ENCODE assay signal across 15 cellular contexts in the genomic region with DNA sequence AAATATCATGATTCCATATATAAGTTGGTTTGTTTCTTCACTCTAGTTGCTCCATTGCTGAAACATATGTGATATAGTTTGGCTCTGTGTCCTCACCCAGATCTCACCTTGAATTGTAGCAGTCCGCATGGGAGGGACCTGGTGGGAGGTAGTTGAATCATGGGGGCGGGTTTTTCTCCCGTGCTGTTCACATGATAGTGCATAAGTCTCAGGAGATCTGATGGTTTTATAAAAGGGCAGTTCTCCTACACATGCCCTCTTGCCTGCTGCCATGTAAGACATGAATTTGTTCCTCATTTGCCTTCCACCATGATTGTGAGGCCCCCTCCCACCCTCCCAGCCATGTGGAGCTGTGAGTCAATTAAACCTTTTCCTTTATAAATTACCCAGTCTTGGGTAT.
DNase-seq lines count a peak whose midpoint lies in the region; ATAC-seq and TF ChIP-seq lines count a peak whose summit lies in the region.
"Had no signal": no experiment of that assay in that cellular context is flagged by ENCODE, and none has a peak within 500 bp of the region (broad histone marks: within the 10 kb centered on the region; RNA-seq: fewer than 3 reads in every experiment).

No MANE protein-coding gene starts in this region.

- no peak overlapping the region for H3K4me3 ChIP-seq in HCT116 (replicated peaks in 1 of 2; ENCODE audit: low read depth in 1 of 2, low read length in 2 of 2)
- no peak overlapping the region for H3K4me3 ChIP-seq in endodermal cell (ENCODE audit: low read length)
- H3K4me3 ChIP-seq: BLaER1 treated with 17β-estradiol and CSF1 and Interleukin-3, amounts not matched to agents 10 nM and 100 nM had no signal

- ATAC-seq in HCT116 (peak; percentile 54), GM21717 (IDR thresholded peaks at IDR 0.05; ENCODE audit: unreplicated experiment) (no peak), HG03442 (IDR thresholded peaks at IDR 0.05; ENCODE audit: unreplicated experiment) (no peak)
- ATAC-seq: CD8-positive, alpha-beta T cell had no signal

- no peaks in the 10 kb centered on the region for H3K9me2 ChIP-seq in HCT116 (ENCODE audit: insufficient read depth)

- no peaks in the 10 kb centered on the region for H3K36me3 Mint-ChIP-seq in endodermal cell (ENCODE audit: low read depth)
- H3K36me3 Mint-ChIP-seq: CD8-positive, alpha-beta T cell had no signal

- H2AFZ ChIP-seq in HCT116 (ENCODE audit: low read depth, low read length, poor library complexity, severe bottlenecking), result peak overlapping the region; percentile 15

- H3K79me2 ChIP-seq in HCT116 (ENCODE audit: insufficient read depth, low read length), result no peaks in the 10 kb centered on the region

- H3K4me1 ChIP-seq in HCT116 (ENCODE audit: control insufficient read depth in 1 of 2, insufficient read depth in 2 of 2, low read length in 2 of 2) (peaks cover 0 to 6% of the 10 kb centered on the region in 2 experiments; a peak in 1 of 4 replicates), endodermal cell (ENCODE audit: control insufficient read depth, insufficient read depth, low read length) (peaks cover 5% of the 10 kb centered on the region)
- H3K4me1 ChIP-seq: BLaER1 treated with 17β-estradiol and CSF1 and Interleukin-3, amounts not matched to agents 10 nM and 100 nM; Caco-2 had no signal

- H3K9ac ChIP-seq in HCT116 (ENCODE audit: low read length) (no peak overlapping the region), endodermal cell (ENCODE audit: extremely low read depth, low read length, poor library complexity, severe bottlenecking) (no peak overlapping the region)
- H3K9ac ChIP-seq: BLaER1 treated with 17β-estradiol and CSF1 and Interleukin-3, amounts not matched to agents 10 nM and 100 nM had no signal

- H3K27me3 ChIP-seq in HCT116 (ENCODE audit: insufficient read depth, low read length) (no peaks in the 10 kb centered on the region), endodermal cell (ENCODE audit: control insufficient read depth, insufficient read depth, low read length, poor library complexity, severe bottlenecking) (no peaks in the 10 kb centered on the region)
- H3K27me3 ChIP-seq: BLaER1 treated with 17β-estradiol and CSF1 and Interleukin-3, amounts not matched to agents 10 nM and 100 nM had no signal

- intact Hi-C loops in HCT116 (cut with micrococcal nuclease), result loop anchor here (1.0 to 10.0 kb wide), 5 partner anchors 318 to 1460 kb away; no protein-coding TSS in a partner anchor

- H3K27me3 Mint-ChIP-seq in endodermal cell (ENCODE audit: insufficient read depth), result peaks cover 1% of the 10 kb centered on the region
- H3K27me3 Mint-ChIP-seq: CD4-positive, alpha-beta T cell had no signal

- no peak for TF ChIP-seq POLR2A in HCT116 (IDR thresholded peaks at IDR 0.05; ENCODE audit: borderline replicate concordance, extremely low read depth, insufficient read depth, insufficient read length)

- no peak for TF ChIP-seq RAD21 in HCT116 (IDR thresholded peaks at IDR 0.05; ENCODE audit: low read depth)

- DNase-seq in NCI-H748 (lab: John Stamatoyannopoulos, UW; ENCODE audit: unreplicated experiment) (peak; percentile 37), NCI-H748 treated with DMSO at 0.1 percent for 48 hours (lab: John Stamatoyannopoulos, UW) (no peak), HCT116 (ENCODE audit: low read depth, low spot score) (no peak), endodermal cell (peak; percentile 51), GOT3 (lab: John Stamatoyannopoulos, UW) (no peak)
- DNase-seq: 8988T; CD4-positive, alpha-beta T cell; CD8-positive, alpha-beta T cell; DMS79 treated with DMSO at 0.1 percent for 48 hours; GF-D8 had no signal

- H3K4me2 ChIP-seq in HCT116 (ENCODE audit: low read length), result no peak overlapping the region
- H3K4me2 ChIP-seq: BLaER1 treated with 17β-estradiol and CSF1 and Interleukin-3, amounts not matched to agents 10 nM and 100 nM had no signal

- H3K9me3 ChIP-seq in HCT116 (ENCODE audit: control insufficient read depth in 1 of 2, insufficient read depth in 1 of 2, low read depth in 1 of 2, low read length in 2 of 2), result no peaks in the 10 kb centered on the region
- H3K9me3 ChIP-seq in endodermal cell (ENCODE audit: control insufficient read depth, low read length), result no peaks in the 10 kb centered on the region
- H3K9me3 ChIP-seq: BLaER1 treated with 17β-estradiol and CSF1 and Interleukin-3, amounts not matched to agents 10 nM and 100 nM had no signal

- H3K4me1 Mint-ChIP-seq in endodermal cell, result peaks cover 14% of the 10 kb centered on the region

- H3K4me3 Mint-ChIP-seq in endodermal cell, result no peak overlapping the region
- H3K4me3 Mint-ChIP-seq: CD4-positive, alpha-beta T cell; CD8-positive, alpha-beta T cell had no signal

- POLR2A ChIA-PET in HCT116 (lab: Charles Lee), result interaction anchor here (1.6 kb wide), 1 partner anchor 13 kb away, joined by 5 read pairs; no protein-coding TSS in a partner anchor

- H3K36me3 ChIP-seq in HCT116 (ENCODE audit: control insufficient read depth in 1 of 2, insufficient read depth in 2 of 2, low read length in 2 of 2) (no peaks in the 10 kb centered on the region), endodermal cell (ENCODE audit: control insufficient read depth, insufficient read depth, low read length) (no peaks in the 10 kb centered on the region)
- H3K36me3 ChIP-seq: BLaER1 treated with 17β-estradiol and CSF1 and Interleukin-3, amounts not matched to agents 10 nM and 100 nM had no signal

- H3K27ac Mint-ChIP-seq in endodermal cell, result no peak overlapping the region
- H3K27ac Mint-ChIP-seq: CD4-positive, alpha-beta T cell; CD8-positive, alpha-beta T cell had no signal

- CTCF ChIA-PET in HCT116 (lab: Charles Lee), result interaction anchor here (0.7 to 4.5 kb wide), 10 partner anchors 12 to 1472 kb away, joined by 3 to 112 read pairs (median 8); a partner anchor contains a TSS

- no peaks in the 10 kb centered on the region for H3K9me3 Mint-ChIP-seq in endodermal cell
- H3K9me3 Mint-ChIP-seq: CD4-positive, alpha-beta T cell had no signal

- WGBS in endodermal cell (ENCODE audit: insufficient coverage in 1 of 2, insufficient read length in 1 of 2), 2 experiments, result 95 to 100% methylated on average over 1 to 3 of the region's 3 CpGs

- no peaks in the 10 kb centered on the region for H4K20me1 ChIP-seq in HCT116 (ENCODE audit: insufficient read depth)
- H4K20me1 ChIP-seq: BLaER1 treated with 17β-estradiol and CSF1 and Interleukin-3, amounts not matched to agents 10 nM and 100 nM had no signal

- no peak for TF ChIP-seq CTCF in HCT116 (IDR thresholded peaks at IDR 0.05 in 2 of 3, conservative IDR thresholded peaks at IDR 0.05 in 1 of 3; ENCODE audit: borderline replicate concordance in 1 of 3, insufficient read depth in 1 of 3, low read depth in 2 of 3, low read length in 2 of 3)
- no peak for TF ChIP-seq CTCF in endodermal cell (conservative IDR thresholded peaks at IDR 0.05)

- BruUV-seq in HCT116 (replicated peaks; lab: Mats Ljungman, UMichigan), result no TSS peak

- no peak overlapping the region for H3K27ac ChIP-seq in HCT116 (ENCODE audit: low read depth, low read length)
- H3K27ac ChIP-seq in endodermal cell (ENCODE audit: low read depth, low read length), result no peak overlapping the region
- H3K27ac ChIP-seq: BLaER1 treated with 17β-estradiol and CSF1 and Interleukin-3, amounts not matched to agents 10 nM and 100 nM; C4-2B had no signal

- RAD21 ChIA-PET in HCT116 (lab: Charles Lee; ENCODE audit: low non-redundant PET in 1 of 2, low total read pairs in 2 of 2, uncharacterized antibody in 2 of 2, unreplicated experiment in 2 of 2), result interaction anchor here (0.8 to 2.3 kb wide), 4 partner anchors 317 to 851 kb away, joined by 4 to 12 read pairs (median 7); no protein-coding TSS in a partner anchor

TF ChIP-seq in HCT116, 20 proteins besides CTCF, POLR2A, EP300 and RAD21 (continues in another document):
- TF ChIP-seq EZH2phosphoT487 (IDR thresholded peaks at IDR 0.05; ENCODE audit: borderline replicate concordance) (no peak), SRF (IDR thresholded peaks at IDR 0.05; ENCODE audit: low read depth) (no peak), CBX3 (IDR thresholded peaks at IDR 0.05; ENCODE audit: low read depth) (no peak), JUND (IDR thresholded peaks at IDR 0.05) (no peak), YY1 (IDR thresholded peaks at IDR 0.05; ENCODE audit: extremely low read depth, insufficient replicate concordance, low read depth, low read length) (no peak)
- TF ChIP-seq, protein P1, sequence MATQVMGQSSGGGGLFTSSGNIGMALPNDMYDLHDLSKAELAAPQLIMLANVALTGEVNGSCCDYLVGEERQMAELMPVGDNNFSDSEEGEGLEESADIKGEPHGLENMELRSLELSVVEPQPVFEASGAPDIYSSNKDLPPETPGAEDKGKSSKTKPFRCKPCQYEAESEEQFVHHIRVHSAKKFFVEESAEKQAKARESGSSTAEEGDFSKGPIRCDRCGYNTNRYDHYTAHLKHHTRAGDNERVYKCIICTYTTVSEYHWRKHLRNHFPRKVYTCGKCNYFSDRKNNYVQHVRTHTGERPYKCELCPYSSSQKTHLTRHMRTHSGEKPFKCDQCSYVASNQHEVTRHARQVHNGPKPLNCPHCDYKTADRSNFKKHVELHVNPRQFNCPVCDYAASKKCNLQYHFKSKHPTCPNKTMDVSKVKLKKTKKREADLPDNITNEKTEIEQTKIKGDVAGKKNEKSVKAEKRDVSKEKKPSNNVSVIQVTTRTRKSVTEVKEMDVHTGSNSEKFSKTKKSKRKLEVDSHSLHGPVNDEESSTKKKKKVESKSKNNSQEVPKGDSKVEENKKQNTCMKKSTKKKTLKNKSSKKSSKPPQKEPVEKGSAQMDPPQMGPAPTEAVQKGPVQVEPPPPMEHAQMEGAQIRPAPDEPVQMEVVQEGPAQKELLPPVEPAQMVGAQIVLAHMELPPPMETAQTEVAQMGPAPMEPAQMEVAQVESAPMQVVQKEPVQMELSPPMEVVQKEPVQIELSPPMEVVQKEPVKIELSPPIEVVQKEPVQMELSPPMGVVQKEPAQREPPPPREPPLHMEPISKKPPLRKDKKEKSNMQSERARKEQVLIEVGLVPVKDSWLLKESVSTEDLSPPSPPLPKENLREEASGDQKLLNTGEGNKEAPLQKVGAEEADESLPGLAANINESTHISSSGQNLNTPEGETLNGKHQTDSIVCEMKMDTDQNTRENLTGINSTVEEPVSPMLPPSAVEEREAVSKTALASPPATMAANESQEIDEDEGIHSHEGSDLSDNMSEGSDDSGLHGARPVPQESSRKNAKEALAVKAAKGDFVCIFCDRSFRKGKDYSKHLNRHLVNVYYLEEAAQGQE (IDR thresholded peaks at IDR 0.05; ENCODE audit: low read depth), result no peak
- TF ChIP-seq, protein P2, sequence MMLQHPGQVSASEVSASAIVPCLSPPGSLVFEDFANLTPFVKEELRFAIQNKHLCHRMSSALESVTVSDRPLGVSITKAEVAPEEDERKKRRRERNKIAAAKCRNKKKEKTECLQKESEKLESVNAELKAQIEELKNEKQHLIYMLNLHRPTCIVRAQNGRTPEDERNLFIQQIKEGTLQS (IDR thresholded peaks at IDR 0.05), result no peak
- TF ChIP-seq, protein P3, sequence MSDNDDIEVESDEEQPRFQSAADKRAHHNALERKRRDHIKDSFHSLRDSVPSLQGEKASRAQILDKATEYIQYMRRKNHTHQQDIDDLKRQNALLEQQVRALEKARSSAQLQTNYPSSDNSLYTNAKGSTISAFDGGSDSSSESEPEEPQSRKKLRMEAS (IDR thresholded peaks at IDR 0.05), result no peak

Comparison
In these comparisons a context has a peak if more than half of its experiments do, and no peak if none do; other contexts are left out.
1. DNase-seq: peak in NCI-H748 (single experiment) and endodermal cell (single experiment); none in NCI-H748 treated with DMSO at 0.1 percent for 48 hours (single experiment), HCT116 (single experiment) and GOT3 (single experiment).